ENCODE assay signal across 12 cellular contexts in the genomic region with DNA sequence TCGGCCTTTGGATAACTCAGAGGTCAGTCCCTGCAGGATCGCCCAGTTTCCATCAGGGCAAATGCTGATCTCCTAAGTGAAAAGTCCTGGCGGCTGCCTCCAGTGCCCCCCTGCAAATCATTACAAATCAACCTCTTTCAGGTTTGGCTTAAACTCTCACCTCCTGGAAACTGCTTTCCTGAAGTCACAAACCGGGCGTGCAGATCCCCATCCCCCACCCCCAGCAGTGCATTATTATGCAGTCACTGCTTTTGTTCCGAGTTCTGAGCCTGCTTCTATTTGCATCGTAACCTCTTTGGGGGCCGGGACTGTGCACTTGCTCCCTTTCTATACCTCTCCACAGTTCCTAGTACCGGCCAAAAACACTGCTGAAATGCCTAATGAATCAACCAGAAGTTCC. TPM values are rescaled to one million over a fixed set of nuclear protein-coding genes. Genes with fewer than 3 reads are reported as not detected.
A peak's percentile ranks its signal among the peaks of the same experiment; 100 is the strongest.
DNase-seq lines count a peak whose midpoint lies in the region; ATAC-seq, FAIRE-seq and TF ChIP-seq lines count a peak whose summit lies in the region.
"Had no signal": no experiment of that assay in that cellular context is flagged by ENCODE, and none has a peak within 500 bp of the region (broad histone marks: within the 10 kb centered on the region; RNA-seq: fewer than 3 reads in every experiment).

A gene (minus strand): TSS at position 172 of the 400 bp plus-strand sequence. CDS start 17,220 bp downstream, outside the sequence.

- H3K27me3 ChIP-seq in CD8-positive, alpha-beta memory T cell (ENCODE audit: insufficient read depth, low read length, poor library complexity, severe bottlenecking) = no peaks in the 10 kb centered on the region
- no peaks in the 10 kb centered on the region for H3K27me3 ChIP-seq in HUES48 (ENCODE audit: control insufficient read depth, insufficient read depth, low read length)
- 0 out of 5 replicates have a peak, but pooled peaks cover 0 to 3% of the 10 kb centered on the region in 2 experiments for H3K27me3 ChIP-seq in K562 (ENCODE audit: control insufficient read depth in 2 of 2, insufficient read depth in 2 of 2, low read length in 2 of 2)

- ATAC-seq in K562 = no peak
- no peak for ATAC-seq in natural killer cell
- ATAC-seq in sciatic nerve = no peak

- intact Hi-C loops in K562 (cut with micrococcal nuclease) (no loop called here), natural killer cell (cut with micrococcal nuclease) (no loop called here), sciatic nerve (cut with DNase I) (no loop called here)

- H3K27me3 Mint-ChIP-seq in CD8-positive, alpha-beta memory T cell = peaks cover 11 to 20% of the 10 kb centered on the region in 2 donors
- peaks cover 27 to 35% of the 10 kb centered on the region in 2 donors for H3K27me3 Mint-ChIP-seq in natural killer cell (ENCODE audit: low read depth in 2 of 2)

- TF ChIP-seq CTCF in K562 (IDR thresholded peaks at IDR 0.05 in 2 of 3, conservative IDR thresholded peaks at IDR 0.05 in 1 of 3; ENCODE audit: insufficient read depth in 2 of 3, low read depth in 1 of 3, low read length in 3 of 3) (no peak), natural killer cell (IDR thresholded peaks at IDR 0.05) (no peak)

- H4K20me1 ChIP-seq in K562 (replicated peaks; ENCODE audit: control insufficient read depth, insufficient read depth, low read length) = no peaks in the 10 kb centered on the region

- H3K9me3 ChIP-seq in CD8-positive, alpha-beta memory T cell (ENCODE audit: low read length) = no peaks in the 10 kb centered on the region
- H3K9me3 ChIP-seq in HUES48 (ENCODE audit: control insufficient read depth, insufficient read depth, low read length) (no peaks in the 10 kb centered on the region), K562 (replicated peaks; ENCODE audit: control insufficient read depth, insufficient read depth, low read depth, low read length) (peaks cover 8% of the 10 kb centered on the region; the same call in 1 of the 2 replicates)

- no peak within 1 kb of the TSS for H3K4me2 ChIP-seq in K562 (ENCODE audit: insufficient read depth, low read length)
- H3K4me2 ChIP-seq: KMS-11, PC-9 had no signal

- in situ Hi-C loops in K562 (cut with MboI) = no loop called here

- H3K27ac ChIP-seq in CD8-positive, alpha-beta memory T cell (ENCODE audit: low read depth, low read length) = no peak within 1 kb of the TSS
- H3K27ac ChIP-seq in HUES48 (ENCODE audit: low read depth, low read length) (peak within 1 kb of the TSS; percentile 98), K562 (ENCODE audit: extremely low read depth, low read depth, low read length) (no peak within 1 kb of the TSS)
- H3K27ac ChIP-seq: KMS-11, PC-9 had no signal

- H3K36me3 ChIP-seq in CD8-positive, alpha-beta memory T cell (ENCODE audit: insufficient read depth, low read length) = no peaks in the 10 kb centered on the region
- H3K36me3 ChIP-seq in HUES48 (ENCODE audit: control insufficient read depth, insufficient read depth, low read length) (peaks cover 3% of the 10 kb centered on the region; the same call in 1 of the 2 replicates), K562 (ENCODE audit: control insufficient read depth, insufficient read depth, low read length) (no peaks in the 10 kb centered on the region)

- BruUV-seq in K562 (replicated peaks; lab: Mats Ljungman, UMichigan) = no TSS peak

- peak within 1 kb of the TSS; percentile 41 to 84 (median 59) for H3K4me3 Mint-ChIP-seq in CD8-positive, alpha-beta memory T cell
- H3K4me3 Mint-ChIP-seq in natural killer cell = peak within 1 kb of the TSS; percentile 35

- peaks cover 24 to 65% (median 27%) of the 10 kb centered on the region in 3 donors for H3K4me1 Mint-ChIP-seq in CD8-positive, alpha-beta memory T cell
- peaks cover 0 to 16% of the 10 kb centered on the region in 2 donors for H3K4me1 Mint-ChIP-seq in natural killer cell

- no peak for TF ChIP-seq RAD21 in K562 (CRISPR knock-in tag; conservative IDR thresholded peaks at IDR 0.05 in 1 of 2, IDR thresholded peaks at IDR 0.05 in 1 of 2)

- H3K4me1 ChIP-seq in CD8-positive, alpha-beta memory T cell (ENCODE audit: insufficient read depth, low read length) = peaks cover 19% of the 10 kb centered on the region
- peaks cover 28% of the 10 kb centered on the region for H3K4me1 ChIP-seq in HUES48 (ENCODE audit: control insufficient read depth, insufficient read depth, low read length)
- peaks cover 6 to 12% of the 10 kb centered on the region in 2 experiments; a peak in 4 of 5 replicates for H3K4me1 ChIP-seq in K562 (replicated peaks in 1 of 2; ENCODE audit: control insufficient read depth in 2 of 2, insufficient read depth in 2 of 2, low read length in 2 of 2)

- H3K4me3 ChIP-seq in CD8-positive, alpha-beta memory T cell (ENCODE audit: low read length) = peak within 1 kb of the TSS; percentile 38
- H3K4me3 ChIP-seq in HUES48 (ENCODE audit: low read depth, low read length) (peak within 1 kb of the TSS; percentile 74), K562 (no peak within 1 kb of the TSS)
- H3K4me3 ChIP-seq: lung, PC-9 had no signal

- CTCF ChIA-PET in CD8-positive, alpha-beta memory T cell (lab: Charles Lee) = interaction anchor here (1.2 kb wide), 1 partner anchor 17 kb away, joined by 6 read pairs; no protein-coding TSS in a partner anchor
- CTCF ChIA-PET in K562 (lab: Yijun Ruan, JAX; ENCODE audit: low intra/inter-chr PET ratio) = no interaction called here

- H3K79me2 ChIP-seq in K562 (ENCODE audit: control insufficient read depth, insufficient read depth, low read length) = 0 out of 3 replicates have a peak, but pooled peaks cover 4% of the 10 kb centered on the region

- TF ChIP-seq POLR2A in K562 (conservative IDR thresholded peaks at IDR 0.05) = no peak

- H3K36me3 Mint-ChIP-seq in CD8-positive, alpha-beta memory T cell = peaks cover 0 to 6% (median 0%) of the 10 kb centered on the region in 3 donors
- H3K36me3 Mint-ChIP-seq in natural killer cell = no peaks in the 10 kb centered on the region

- no peak for TF ChIP-seq EP300 in K562 (IDR thresholded peaks at IDR 0.05; ENCODE audit: low read length)

- peak within 1 kb of the TSS in 6 of 8 donors; percentile 58 to 86 (median 71) for H3K27ac Mint-ChIP-seq in CD8-positive, alpha-beta memory T cell
- H3K27ac Mint-ChIP-seq in natural killer cell = peak within 1 kb of the TSS in 1 of 2 donors; percentile 50

- FAIRE-seq in K562 (lab: Jason Lieb, UNC) = no peak

- peaks cover 0 to 4% (median 2%) of the 10 kb centered on the region in 5 donors for H3K9me3 Mint-ChIP-seq in CD8-positive, alpha-beta memory T cell
- no peaks in the 10 kb centered on the region for H3K9me3 Mint-ChIP-seq in natural killer cell

- H2AFZ ChIP-seq in K562 (ENCODE audit: low read depth, low read length) = peak within 1 kb of the TSS; percentile 53; the same call in 1 of the 2 replicates
- H2AFZ ChIP-seq: PC-9 had no signal

- no peak for DNase-seq in CD8-positive, alpha-beta memory T cell
- DNase-seq in K562 (ENCODE audit: extremely low read depth in 1 of 4, low spot score in 3 of 4) (peak in 1 of 4 experiments; percentile 18), natural killer cell (no peak), NCI-H1436 (lab: John Stamatoyannopoulos, UW) (no peak), NCI-H774 (lab: John Stamatoyannopoulos, UW) (no peak), sciatic nerve (ENCODE audit: low spot score) (no peak)
- DNase-seq: activated gamma-delta T cell, PC-9, T-helper 9 cell had no signal

- WGBS in K562 (ENCODE audit: insufficient coverage, low coverage, missing lambda C conversion rate) = 22% methylated on average over 9 of the region's 9 CpGs

- POLR2A ChIA-PET in CD8-positive, alpha-beta memory T cell (lab: Charles Lee) = no interaction called here
- POLR2A ChIA-PET in K562 (lab: Yijun Ruan, JAX) = no interaction called here

- peak within 1 kb of the TSS; percentile 85 for H3K9ac ChIP-seq in HUES48 (ENCODE audit: low read depth, low read length)
- peak within 1 kb of the TSS in 1 of 2 experiments; percentile 9; a peak in 1 of 4 replicates for H3K9ac ChIP-seq in K562 (ENCODE audit: insufficient read depth in 1 of 2, low read depth in 2 of 2, low read length in 2 of 2)
- H3K9ac ChIP-seq: KMS-11 had no signal

- no peaks in the 10 kb centered on the region for H3K9me1 ChIP-seq in K562 (ENCODE audit: control insufficient read depth, insufficient read depth, low read length)

RNA-seq across cellular contexts. Expression of the gene that starts here (rescaled TPM):
- total RNA-seq in CD8-positive, alpha-beta memory T cell = 1 to 10 TPM; 5.8 to 7.1 TPM
- polyA plus RNA-seq in CD8-positive, alpha-beta memory T cell = 3.2 TPM
- total RNA-seq in K562 (2011; cell fraction: chromatin; rRNA removed; ENCODE audit: low replicate concordance) = 4.8 and 8.7 TPM in 2 replicates
- 1.4 and 1.7 TPM in 2 replicates for total RNA-seq in K562 (2011; cell fraction: nucleolus; rRNA removed)
- total RNA-seq in K562 (2011; cell fraction: nucleoplasm; rRNA removed) = 4.2 and 8.9 TPM in 2 replicates
- 2.8 and 5.7 TPM in 2 replicates for total RNA-seq in K562 (2014; rRNA removed)
- total RNA-seq in K562 (2014; rRNA removed; fragmentation: Illumina TruSeq; extraction: Trizol) = 3.4 and 4.0 TPM in 2 replicates
- 2.1 and 3.3 TPM in 2 replicates for total RNA-seq in K562 (2015; rRNA removed; fragmentation: Illumina TruSeq; extraction: Trizol)
- total RNA-seq in K562 (2021) = 2.1 and 3.0 TPM in 2 replicates
- polyA plus RNA-seq in K562 (2011; rRNA removed) = 3.1 and 4.2 TPM in 2 replicates
- 0.91 and 1.9 TPM in 2 replicates for polyA plus RNA-seq in K562 (2011; cell fraction: cytosol; rRNA removed)
- polyA plus RNA-seq in K562 (2011; cell fraction: nucleus; rRNA removed) = 3.0 and 3.1 TPM in 2 replicates
- 1.7 and 2.8 TPM in 2 replicates for polyA plus RNA-seq in K562 (2012)
- 2.8 and 2.9 TPM in 2 replicates for polyA plus RNA-seq in K562 (2014; fragmentation: Illumina TruSeq; extraction: Trizol)
- 1 to 10 TPM; 2.1 to 2.4 TPM for polyA plus RNA-seq in K562 (2014; fragmentation: Nextera tagmentation; extraction: Ambion mirVana)
- polyA plus RNA-seq in K562 (2014; rRNA removed) = 2.3 and 2.9 TPM in 2 replicates
- 14.8 and 19.0 TPM in 2 replicates for polyA minus RNA-seq in K562 (2011; rRNA and poly(A)+ RNA removed)
- 1.4 and 1.7 TPM in 2 replicates for polyA minus RNA-seq in K562 (2011; cell fraction: cytosol; rRNA and poly(A)+ RNA removed)
- polyA minus RNA-seq in K562 (2011; cell fraction: nucleus; rRNA and poly(A)+ RNA removed) = 2.2 and 2.6 TPM in 2 replicates
- total RNA-seq in natural killer cell = 1 to 10 TPM in 1 of 3 donors, under 1 TPM in 2; 0.09 to 1.8 (median 0.63) TPM
- 8.0 TPM for total RNA-seq in sciatic nerve
